Comparison of ENCODE assay signal across 12 cellular contexts in the genomic region with DNA sequence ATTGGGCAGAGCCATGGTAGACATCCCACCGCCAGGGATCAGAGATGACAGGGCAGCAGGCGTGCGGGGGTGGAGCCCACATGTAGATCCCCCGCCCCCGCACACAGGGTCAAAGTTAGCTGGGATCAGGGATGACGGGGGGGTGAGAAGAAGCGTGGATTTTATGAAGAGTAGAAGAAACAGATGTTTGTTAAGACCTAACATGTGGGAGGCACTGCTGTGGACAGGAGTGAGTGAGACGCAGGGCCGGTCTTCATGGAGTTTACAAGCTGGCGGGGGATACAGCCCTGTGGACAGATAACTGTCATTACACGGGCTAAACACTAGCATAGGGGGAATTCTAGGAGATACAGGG.
A peak's percentile ranks its signal among the peaks of the same experiment; 100 is the strongest.
DNase-seq lines count a peak whose midpoint lies in the region; ATAC-seq and TF ChIP-seq lines count a peak whose summit lies in the region.
"Had no signal": no experiment of that assay in that cellular context is flagged by ENCODE, and none has a peak within 500 bp of the region (broad histone marks: within the 10 kb centered on the region; RNA-seq: fewer than 3 reads in every experiment).

No MANE protein-coding gene starts in this region.

- CTCF ChIA-PET in T-cell (lab: Charles Lee) = interaction anchor here in 1 of 2 donors (0.6 kb wide), 1 partner anchor 11 kb away, joined by 3 read pairs; no protein-coding TSS in a partner anchor

- H3K4me3 Mint-ChIP-seq in T-cell = no peak overlapping the region
- H3K4me3 Mint-ChIP-seq: neural crest cell had no signal

- H3K36me3 ChIP-seq in esophagus muscularis mucosa = peaks cover 7 to 66% (median 35%) of the 10 kb centered on the region in 4 donors

- no peak for TF ChIP-seq POLR2A in esophagus muscularis mucosa (IDR thresholded peaks at IDR 0.05; ENCODE audit: low read depth)

- no peaks in the 10 kb centered on the region for H3K9me3 ChIP-seq in esophagus muscularis mucosa

- H3K27ac ChIP-seq in esophagus muscularis mucosa (replicated peaks in 1 of 4) = peak overlapping the region; percentile 53 to 96 (median 76)
- H3K27ac ChIP-seq in skin epidermis = peak overlapping the region in 16 of 21 experiments; percentile 2 to 77 (median 48)

- H3K9me3 Mint-ChIP-seq in T-cell = no peaks in the 10 kb centered on the region
- H3K9me3 Mint-ChIP-seq: neural crest cell had no signal

- no peaks in the 10 kb centered on the region for H3K27me3 ChIP-seq in esophagus muscularis mucosa

- H3K27ac Mint-ChIP-seq in T-cell = peak overlapping the region; percentile 24 to 38

- peaks cover 53% of the 10 kb centered on the region for H3K36me3 Mint-ChIP-seq in T-cell

- TF ChIP-seq EP300 in esophagus muscularis mucosa (IDR thresholded peaks at IDR 0.05) = no peak

- no peak for TF ChIP-seq CTCF in esophagus muscularis mucosa (IDR thresholded peaks at IDR 0.05)

- H3K4me1 Mint-ChIP-seq in T-cell = peaks cover 18 to 47% (median 44%) of the 10 kb centered on the region in 3 donors

- no peak for DNase-seq in activated CD4-positive, CD25-positive, alpha-beta regulatory T cell treated with anti-CD3 and anti-CD28 coated beads, Interleukin-2, amount 50 U/mL, for 72 hours
- DNase-seq in T-cell = no peak
- no peak for DNase-seq in esophagus muscularis mucosa (ENCODE audit: extremely low spot score)
- no peak for DNase-seq in NCI-H1105 treated with DMSO at 0.1 percent for 48 hours (lab: John Stamatoyannopoulos, UW)
- DNase-seq in RPMI8226 = no peak
- DNase-seq in NCI-H2171 (lab: John Stamatoyannopoulos, UW) = no peak
- DNase-seq: activated CD4-positive, alpha-beta T cell treated with anti-CD3 and anti-CD28 coated beads, Interleukin-2, amount 50 U/mL, for 4 hours; erythroblast; NCI-H774 had no signal

- H3K4me1 ChIP-seq in esophagus muscularis mucosa = peaks cover 55 to 87% (median 82%) of the 10 kb centered on the region in 4 donors

- 87% methylated on average over 11 of the region's 11 CpGs for WGBS in esophagus muscularis mucosa

- POLR2A ChIA-PET in T-cell (lab: Charles Lee) = interaction anchor here in 1 of 2 donors (0.6 kb wide), 1 partner anchor 123 kb away, joined by 9 read pairs; no protein-coding TSS in a partner anchor

- no peaks in the 10 kb centered on the region for H3K27me3 Mint-ChIP-seq in T-cell

- intact Hi-C loops in esophagus muscularis mucosa (cut with DNase I) = no loop called here

- H3K4me3 ChIP-seq in esophagus muscularis mucosa = no peak overlapping the region
- H3K4me3 ChIP-seq in skin epidermis = no peak overlapping the region

- peak; percentile 3 to 6 for ATAC-seq in activated CD4-positive, CD25-positive, alpha-beta regulatory T cell treated with anti-CD3 and anti-CD28 coated beads, Interleukin-2, amount 50 U/mL, for 24 hours
- no peak for ATAC-seq in T-cell (replicated peaks in 1 of 4)

Comparison
In these comparisons a context has a peak if more than half of its experiments do, and no peak if none do; other contexts are left out.
1. ATAC-seq: peak in activated CD4-positive, CD25-positive, alpha-beta regulatory T cell treated with anti-CD3 and anti-CD28 coated beads, Interleukin-2, amount 50 U/mL, for 24 hours (2 of 2); none in T-cell (0 of 4).